Comparison of ENCODE assay signal across 24 cellular contexts in genomic region chr6:46320505-46320904, GRCh38.
"Had no signal": no experiment of that assay in that cellular context is flagged by ENCODE, and none has a peak within 500 bp of the region (broad histone marks: within the 10 kb centered on the region; RNA-seq: fewer than 3 reads in every experiment).

No MANE protein-coding gene starts in this region.

- H3K9me3 Mint-ChIP-seq: activated naive CD8-positive, alpha-beta T cell treated with anti-CD3 and anti-CD28 coated beads, Interleukin-2, amount 10 ng/mL, durations not matched to agents 7 days and 5 days; activated T-cell treated with anti-CD3 and anti-CD28 coated beads, Interleukin-2, amount 50 U/mL, for 24 hours; brain; effector memory CD8-positive, alpha-beta T cell; mesothelial cell of epicardium; naive thymus-derived CD8-positive, alpha-beta T cell; stimulated activated naive CD8-positive, alpha-beta T cell treated with anti-CD3 and anti-CD28 coated beads, Interleukin-15, Interleukin-2, amounts not matched to agents 100 ng/mL and 50 ng/mL, for 24 hours; T-cell; WTC11 had no signal

- H3K27ac Mint-ChIP-seq: activated naive CD8-positive, alpha-beta T cell treated with anti-CD3 and anti-CD28 coated beads, Interleukin-2, amount 10 ng/mL, durations not matched to agents 7 days and 5 days; activated T-cell treated with anti-CD3 and anti-CD28 coated beads, Interleukin-2, amount 50 U/mL, for 24 hours; effector memory CD8-positive, alpha-beta T cell; mesothelial cell of epicardium; naive thymus-derived CD8-positive, alpha-beta T cell; progenitor cell of endocrine pancreas; stimulated activated naive CD8-positive, alpha-beta T cell treated with anti-CD3 and anti-CD28 coated beads, Interleukin-15, Interleukin-2, amounts not matched to agents 100 ng/mL and 50 ng/mL, for 24 hours; T-cell; WTC11 had no signal

- DNase-seq: activated CD8-positive, alpha-beta memory T cell treated with anti-CD3 and anti-CD28 coated beads, Interleukin-2, amount 50 U/mL, for 4 hours; activated naive CD4-positive, alpha-beta T cell treated with Interleukin-2 at 50 U/mL for 16 hours; activated naive CD8-positive, alpha-beta T cell treated with anti-CD3 and anti-CD28 coated beads, Interleukin-2, amount 10 ng/mL, durations not matched to agents 7 days and 5 days; activated T-cell treated with anti-CD3 and anti-CD28 coated beads, Interleukin-2, amount 50 U/mL, for 24 hours; anterior cingulate cortex; caudate nucleus; dorsolateral prefrontal cortex; effector memory CD8-positive, alpha-beta T cell; naive thymus-derived CD8-positive, alpha-beta T cell; SK-N-SH; stimulated activated CD4-positive, alpha-beta T cell treated with anti-CD3 and anti-CD28 coated beads, Interleukin-1b, Interleukin-23, amount 100 ng/mL, for 48 hours; T-cell; T-helper 9 cell; tibial artery had no signal

- H3K9me3 ChIP-seq: right atrium auricular region, SK-N-SH, tibial artery had no signal

- ATAC-seq: effector memory CD8-positive, alpha-beta T cell; esophagus mucosa; left lobe of liver; naive thymus-derived CD8-positive, alpha-beta T cell; T-cell; WTC11 had no signal

- H3K27ac ChIP-seq: right atrium auricular region, skin epidermis, tibial artery had no signal

- H3K9me2 ChIP-seq: SK-N-SH had no signal

- H3K36me3 ChIP-seq: right atrium auricular region, tibial artery had no signal

- H3K27me3 Mint-ChIP-seq: effector memory CD8-positive, alpha-beta T cell; progenitor cell of endocrine pancreas had no signal

- H3K9ac ChIP-seq: SK-N-SH had no signal

- H3K4me3 ChIP-seq: lung, right atrium auricular region, skin epidermis, tibial artery had no signal

- H3K4me1 Mint-ChIP-seq: naive thymus-derived CD8-positive, alpha-beta T cell had no signal

- H3K4me3 Mint-ChIP-seq: activated naive CD8-positive, alpha-beta T cell treated with anti-CD3 and anti-CD28 coated beads, Interleukin-2, amount 10 ng/mL, durations not matched to agents 7 days and 5 days; activated T-cell treated with anti-CD3 and anti-CD28 coated beads, Interleukin-2, amount 50 U/mL, for 24 hours; brain; effector memory CD8-positive, alpha-beta T cell; mesothelial cell of epicardium; naive thymus-derived CD8-positive, alpha-beta T cell; stimulated activated naive CD8-positive, alpha-beta T cell treated with anti-CD3 and anti-CD28 coated beads, Interleukin-15, Interleukin-2, amounts not matched to agents 100 ng/mL and 50 ng/mL, for 24 hours; T-cell; WTC11 had no signal

- H3K27me3 ChIP-seq: dorsolateral prefrontal cortex, right atrium auricular region, tibial artery had no signal

- H3K36me3 Mint-ChIP-seq: activated naive CD8-positive, alpha-beta T cell treated with anti-CD3 and anti-CD28 coated beads, Interleukin-2, amount 10 ng/mL, durations not matched to agents 7 days and 5 days; brain; mesothelial cell of epicardium; naive thymus-derived CD8-positive, alpha-beta T cell; T-cell; WTC11 had no signal

- H3K4me2 ChIP-seq: SK-N-SH had no signal
